Comparison of ENCODE assay signal across 9 cellular contexts in the genomic region with DNA sequence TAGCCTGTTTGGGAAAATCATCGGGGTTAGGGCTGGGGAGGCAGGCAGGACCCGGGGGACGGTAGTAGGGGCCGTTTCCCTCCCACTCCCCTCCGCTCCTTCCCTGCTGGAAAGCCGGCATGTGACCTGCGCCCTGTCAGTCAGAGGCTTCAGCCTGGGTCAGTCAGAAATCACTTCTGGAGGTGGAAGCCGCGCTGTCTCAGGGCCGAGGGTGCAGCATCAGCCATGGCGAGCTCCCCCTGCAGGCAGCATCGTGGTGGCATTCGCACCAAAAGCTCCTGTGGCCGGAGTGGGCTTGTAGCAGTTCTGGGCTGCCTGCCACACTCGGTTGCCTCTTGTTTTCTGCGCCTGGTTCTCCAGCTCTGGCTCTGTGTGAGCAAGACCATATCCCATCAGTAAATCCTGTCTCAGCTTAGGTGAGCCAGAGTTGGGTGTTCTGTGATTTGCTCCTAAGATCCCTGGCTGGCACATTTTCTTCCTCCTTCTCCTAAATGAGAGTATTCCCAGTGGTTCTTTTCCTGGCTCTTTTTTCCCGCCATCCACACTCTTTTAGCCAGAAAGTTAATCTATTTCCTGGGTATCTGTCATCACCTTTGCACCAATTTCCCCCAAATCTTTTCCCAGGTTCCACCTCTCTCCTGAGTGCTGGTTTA. TPM values are rescaled to one million over a fixed set of nuclear protein-coding genes. Genes with fewer than 3 reads are reported as not detected.
DNase-seq lines count a peak whose midpoint lies in the region; ATAC-seq, FAIRE-seq and TF ChIP-seq lines count a peak whose summit lies in the region.
"Had no signal": no experiment of that assay in that cellular context is flagged by ENCODE, and none has a peak within 500 bp of the region (broad histone marks: within the 10 kb centered on the region; RNA-seq: fewer than 3 reads in every experiment).

No MANE protein-coding gene starts in this region.

- H3K27ac Mint-ChIP-seq in activated naive CD4-positive, alpha-beta T cell treated with anti-CD3 and anti-CD28 coated beads, Interleukin-2, amount 10 ng/mL, durations not matched to agents 7 days and 5 days = no peak overlapping the region

- no peaks in the 10 kb centered on the region for H3K4me1 Mint-ChIP-seq in activated naive CD4-positive, alpha-beta T cell treated with anti-CD3 and anti-CD28 coated beads, Interleukin-2, amount 10 ng/mL, durations not matched to agents 7 days and 5 days

- H3K27me3 Mint-ChIP-seq in activated naive CD4-positive, alpha-beta T cell treated with anti-CD3 and anti-CD28 coated beads, Interleukin-2, amount 10 ng/mL, durations not matched to agents 7 days and 5 days = peaks cover 16% of the 10 kb centered on the region

- no peaks in the 10 kb centered on the region for H3K9me3 Mint-ChIP-seq in activated naive CD4-positive, alpha-beta T cell treated with anti-CD3 and anti-CD28 coated beads, Interleukin-2, amount 10 ng/mL, durations not matched to agents 7 days and 5 days

- no peaks in the 10 kb centered on the region for H3K36me3 Mint-ChIP-seq in activated naive CD4-positive, alpha-beta T cell treated with anti-CD3 and anti-CD28 coated beads, Interleukin-2, amount 10 ng/mL, durations not matched to agents 7 days and 5 days

- intact Hi-C loops in left ventricle myocardium inferior (cut with micrococcal nuclease) = no loop called here

- TF ChIP-seq CTCF in C4-2B (conservative IDR thresholded peaks at IDR 0.05) = peak; percentile 88
- TF ChIP-seq CTCF in left ventricle myocardium inferior (IDR thresholded peaks at IDR 0.05; ENCODE audit: borderline replicate concordance) = peak; percentile 80

- H3K36me3 ChIP-seq in left ventricle myocardium inferior = no peaks in the 10 kb centered on the region
- no peaks in the 10 kb centered on the region for H3K36me3 ChIP-seq in skeletal muscle satellite cell (ENCODE audit: insufficient read depth, low read length)

- FAIRE-seq in GM19239 (lab: Jason Lieb, UNC) = peak; percentile 90

- CTCF ChIA-PET in activated naive CD4-positive, alpha-beta T cell treated with anti-CD3 and anti-CD28 coated beads, Interleukin-2, amount 10 ng/mL, durations not matched to agents 7 days and 5 days (lab: Charles Lee) = interaction anchor here (0.6 to 2.6 kb wide), 6 partner anchors 14 to 304 kb away, joined by 3 to 7 read pairs (median 4); no protein-coding TSS in a partner anchor

- peak overlapping the region; percentile 30 for H3K4me2 ChIP-seq in skeletal muscle satellite cell (ENCODE audit: low read length)

- H3K4me3 ChIP-seq in left ventricle myocardium inferior = no peak overlapping the region
- H3K4me3 ChIP-seq in skeletal muscle satellite cell (ENCODE audit: low read length) = no peak overlapping the region
- H3K4me3 ChIP-seq: SK-N-MC had no signal

- H3K4me1 ChIP-seq in left ventricle myocardium inferior (peaks cover 3% of the 10 kb centered on the region), skeletal muscle satellite cell (ENCODE audit: control insufficient read depth, insufficient read depth, low read length) (no peaks in the 10 kb centered on the region)

- H3K27me3 ChIP-seq in left ventricle myocardium inferior (ENCODE audit: low read depth) (no peaks in the 10 kb centered on the region), skeletal muscle satellite cell (ENCODE audit: control insufficient read depth, insufficient read depth, low read length) (peaks cover 10% of the 10 kb centered on the region)

- no peaks in the 10 kb centered on the region for H3K9me3 ChIP-seq in left ventricle myocardium inferior (replicated peaks)
- no peaks in the 10 kb centered on the region for H3K9me3 ChIP-seq in skeletal muscle satellite cell (replicated peaks; ENCODE audit: low read length)

- no peak overlapping the region for H3K4me3 Mint-ChIP-seq in activated naive CD4-positive, alpha-beta T cell treated with anti-CD3 and anti-CD28 coated beads, Interleukin-2, amount 10 ng/mL, durations not matched to agents 7 days and 5 days

- no peak overlapping the region for H3K9ac ChIP-seq in skeletal muscle satellite cell (ENCODE audit: low read depth, low read length)

- DNase-seq in GM19239 (ENCODE audit: insufficient read length, low spot score) = peak; percentile 39
- DNase-seq in RPMI7951 (ENCODE audit: low read depth) = peak; percentile 18
- DNase-seq in activated naive CD4-positive, alpha-beta T cell treated with anti-CD3 and anti-CD28 coated beads, Interleukin-2, amount 10 ng/mL, durations not matched to agents 7 days and 5 days = peak; percentile 80
- peak; percentile 76 for DNase-seq in left ventricle myocardium inferior
- no peak for DNase-seq in OCI-M2 (lab: John Stamatoyannopoulos, UW; ENCODE audit: unreplicated experiment)

- H3K27ac ChIP-seq in C4-2B (no peak overlapping the region), left ventricle myocardium inferior (replicated peaks) (no peak overlapping the region)
- H3K27ac ChIP-seq: SK-N-MC had no signal

- peak; percentile 92 for ATAC-seq in HG03196 (IDR thresholded peaks at IDR 0.05; ENCODE audit: unreplicated experiment)

RNA-seq across cellular contexts. Expression of gene LY75, which starts 17.3 kb away (rescaled TPM):
- not detected in 2 replicates for total RNA-seq in RPMI7951 (2014; rRNA removed; shearing (Covaris generic))
- total RNA-seq in left ventricle myocardium inferior = 0.63 TPM
- 0.51 TPM in 1 of 2 replicates, not detected in the other for total RNA-seq in skeletal muscle satellite cell (2012; rRNA removed)
